16 cellular contexts compared by ENCODE assay signal in genomic region chr20:16128538-16129106, GRCh38.
"Had no signal": no experiment of that assay in that cellular context is flagged by ENCODE, and none has a peak within 500 bp of the region (broad histone marks: within the 10 kb centered on the region; RNA-seq: fewer than 3 reads in every experiment).

No MANE protein-coding gene starts in this region.

- H3K27me3 ChIP-seq: body of pancreas, thyroid gland, upper lobe of right lung had no signal

- H3K27ac ChIP-seq: body of pancreas, thyroid gland, upper lobe of right lung, WERI-Rb-1 had no signal

- DNase-seq: activated CD4-positive, CD25-positive, alpha-beta regulatory T cell treated with anti-CD3 and anti-CD28 coated beads, Interleukin-2, amount 50 U/mL, for 72 hours; activated gamma-delta T cell treated with Interleukin-2 at 50 U/mL for 16 hours; activated T-cell treated with anti-CD3 and anti-CD28 coated beads, Interleukin-2, amount 50 U/mL, for 1 hour; anterior cingulate cortex; body of pancreas; caudate nucleus; dermis blood vessel endothelial cell; effector CD8-positive, alpha-beta T cell; glutamatergic neuron; hippocampal formation; stimulated activated CD4-positive, alpha-beta T cell treated with anti-CD3 and anti-CD28 coated beads, Interleukin-4, amount 100 ng/mL, for 24 hours; substantia nigra; thyroid gland; upper lobe of right lung; WERI-Rb-1 had no signal

- H3K4me1 ChIP-seq: body of pancreas, upper lobe of right lung had no signal

- H3K9me3 ChIP-seq: thyroid gland, upper lobe of right lung had no signal

- FAIRE-seq: frontal cortex had no signal

- H3K4me3 ChIP-seq: body of pancreas, thyroid gland, upper lobe of right lung had no signal

- H3K36me3 ChIP-seq: thyroid gland, upper lobe of right lung, WERI-Rb-1 had no signal
